11 cellular contexts compared by ENCODE assay signal in the genomic region with DNA sequence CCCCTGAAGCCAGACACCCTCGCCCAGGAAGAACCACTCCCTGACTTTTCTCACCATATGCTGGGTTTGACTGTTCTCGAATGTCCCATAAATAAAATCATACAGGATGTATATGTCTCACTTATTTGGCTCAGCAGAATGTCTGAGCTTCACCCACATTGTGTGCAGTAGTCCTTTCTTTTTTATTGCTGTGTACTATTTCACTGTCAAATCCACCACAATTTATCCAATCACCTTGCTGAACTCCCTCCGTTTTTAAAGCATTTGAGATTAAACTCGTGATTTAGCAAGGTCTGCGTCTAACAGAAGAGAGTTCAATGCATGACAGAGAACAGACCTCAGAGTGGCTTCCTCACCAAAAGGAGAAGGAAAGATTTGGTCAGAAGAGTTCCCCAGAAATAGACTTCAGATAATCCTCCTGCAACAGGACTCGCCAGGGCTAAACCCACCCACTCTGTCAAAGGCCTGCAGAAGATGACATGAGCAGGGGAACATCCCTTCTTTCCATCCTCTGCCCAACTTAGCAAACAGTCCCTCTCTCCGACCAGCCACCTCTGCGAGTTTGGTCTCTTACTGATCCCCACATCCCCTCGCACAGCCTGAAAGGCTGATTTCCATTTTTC. TPM values are rescaled to one million over a fixed set of nuclear protein-coding genes. Genes with fewer than 3 reads are reported as not detected.
A peak's percentile ranks its signal among the peaks of the same experiment; 100 is the strongest.
DNase-seq lines count a peak whose midpoint lies in the region; ATAC-seq and TF ChIP-seq lines count a peak whose summit lies in the region.
"Had no signal": no experiment of that assay in that cellular context is flagged by ENCODE, and none has a peak within 500 bp of the region (broad histone marks: within the 10 kb centered on the region; RNA-seq: fewer than 3 reads in every experiment).

No MANE protein-coding gene starts in this region.

- peaks cover 96% of the 10 kb centered on the region for H3K4me1 Mint-ChIP-seq in activated CD4-positive, alpha-beta T cell treated with anti-CD3 and anti-CD28 coated beads for 36 hours
- H3K4me1 Mint-ChIP-seq in activated naive CD8-positive, alpha-beta T cell treated with anti-CD3 and anti-CD28 coated beads, Interleukin-2, amount 10 ng/mL, durations not matched to agents 7 days and 5 days: peaks cover 80% of the 10 kb centered on the region
- H3K4me1 Mint-ChIP-seq in nephron progenitor cell: peaks cover 39% of the 10 kb centered on the region

- H3K27ac Mint-ChIP-seq in activated CD4-positive, alpha-beta T cell treated with anti-CD3 and anti-CD28 coated beads for 36 hours: peak overlapping the region; percentile 91
- peak overlapping the region; percentile 58 for H3K27ac Mint-ChIP-seq in activated naive CD8-positive, alpha-beta T cell treated with anti-CD3 and anti-CD28 coated beads, Interleukin-2, amount 10 ng/mL, durations not matched to agents 7 days and 5 days
- peak overlapping the region; percentile 34 for H3K27ac Mint-ChIP-seq in nephron progenitor cell

- peak; percentile 53 for DNase-seq in activated CD4-positive, alpha-beta T cell treated with anti-CD3 and anti-CD28 coated beads for 36 hours
- DNase-seq in activated CD4-positive, alpha-beta T cell treated with anti-CD3 and anti-CD28 coated beads, Interleukin-2, amount 50 U/mL, for 1 hour: no peak
- peak; percentile 76 for DNase-seq in NOMO-1 treated with DMSO at 0.1 percent for 48 hours (lab: John Stamatoyannopoulos, UW; ENCODE audit: unreplicated experiment)
- DNase-seq in activated naive CD8-positive, alpha-beta T cell treated with anti-CD3 and anti-CD28 coated beads, Interleukin-2, amount 10 ng/mL, durations not matched to agents 7 days and 5 days: no peak
- no peak for DNase-seq in nephron progenitor cell
- no peak for DNase-seq in RPMI8226
- DNase-seq in NCI-H2196 (lab: John Stamatoyannopoulos, UW; ENCODE audit: unreplicated experiment): no peak
- DNase-seq: 8988T, KG1, NCI-H69 had no signal

- peak overlapping the region; percentile 48 for H3K4me3 Mint-ChIP-seq in activated CD4-positive, alpha-beta T cell treated with anti-CD3 and anti-CD28 coated beads for 36 hours
- peak overlapping the region; percentile 7 for H3K4me3 Mint-ChIP-seq in activated naive CD8-positive, alpha-beta T cell treated with anti-CD3 and anti-CD28 coated beads, Interleukin-2, amount 10 ng/mL, durations not matched to agents 7 days and 5 days
- H3K4me3 Mint-ChIP-seq in nephron progenitor cell: no peak overlapping the region

- CTCF ChIA-PET in activated CD4-positive, alpha-beta T cell treated with anti-CD3 and anti-CD28 coated beads for 36 hours (lab: Charles Lee): interaction anchor here (0.6 to 1.5 kb wide), 2 partner anchors 69 to 149 kb away, joined by 4 to 7 read pairs; no protein-coding TSS in a partner anchor

- peaks cover 6% of the 10 kb centered on the region for H3K9me3 Mint-ChIP-seq in activated CD4-positive, alpha-beta T cell treated with anti-CD3 and anti-CD28 coated beads for 36 hours (ENCODE audit: low read depth)
- H3K9me3 Mint-ChIP-seq in activated naive CD8-positive, alpha-beta T cell treated with anti-CD3 and anti-CD28 coated beads, Interleukin-2, amount 10 ng/mL, durations not matched to agents 7 days and 5 days: peaks cover 4% of the 10 kb centered on the region
- H3K9me3 Mint-ChIP-seq in nephron progenitor cell: peaks cover 9% of the 10 kb centered on the region

- POLR2A ChIA-PET in activated CD4-positive, alpha-beta T cell treated with anti-CD3 and anti-CD28 coated beads for 36 hours (lab: Charles Lee): interaction anchor here (0.5 to 1.5 kb wide), 2 partner anchors 55 to 1487 kb away, joined by 3 to 4 read pairs; no protein-coding TSS in a partner anchor
- POLR2A ChIA-PET in activated naive CD8-positive, alpha-beta T cell treated with anti-CD3 and anti-CD28 coated beads, Interleukin-2, amount 10 ng/mL, durations not matched to agents 7 days and 5 days (lab: Charles Lee): interaction anchor here (0.5 to 2.0 kb wide), 3 partner anchors 8 to 21 kb away, joined by 3 to 4 read pairs (median 4); a partner anchor contains a TSS

- peaks cover 67% of the 10 kb centered on the region for H3K36me3 Mint-ChIP-seq in activated CD4-positive, alpha-beta T cell treated with anti-CD3 and anti-CD28 coated beads for 36 hours (ENCODE audit: low read depth)
- H3K36me3 Mint-ChIP-seq in activated naive CD8-positive, alpha-beta T cell treated with anti-CD3 and anti-CD28 coated beads, Interleukin-2, amount 10 ng/mL, durations not matched to agents 7 days and 5 days: peaks cover 43% of the 10 kb centered on the region
- H3K36me3 Mint-ChIP-seq in nephron progenitor cell (ENCODE audit: low read depth): no peaks in the 10 kb centered on the region

- ATAC-seq in activated CD4-positive, alpha-beta T cell treated with anti-CD3 and anti-CD28 coated beads for 36 hours: peak; percentile 6
- no peak for ATAC-seq in activated naive CD8-positive, alpha-beta T cell treated with anti-CD3 and anti-CD28 coated beads, Interleukin-2, amount 10 ng/mL, durations not matched to agents 7 days and 5 days (ENCODE audit: low read depth)
- no peak for ATAC-seq in GM19328 (IDR thresholded peaks at IDR 0.05; ENCODE audit: unreplicated experiment)

- no peak for TF ChIP-seq CTCF in nephron progenitor cell (IDR thresholded peaks at IDR 0.05)

- intact Hi-C loops in activated CD4-positive, alpha-beta T cell treated with anti-CD3 and anti-CD28 coated beads for 36 hours (cut with DNase I, micrococcal nuclease): loop anchor here in 1 of 2 experiments (10.0 kb wide), 1 partner anchor 740 kb away; a partner anchor contains a TSS

- no peaks in the 10 kb centered on the region for H3K27me3 Mint-ChIP-seq in activated CD4-positive, alpha-beta T cell treated with anti-CD3 and anti-CD28 coated beads for 36 hours
- H3K27me3 Mint-ChIP-seq in activated naive CD8-positive, alpha-beta T cell treated with anti-CD3 and anti-CD28 coated beads, Interleukin-2, amount 10 ng/mL, durations not matched to agents 7 days and 5 days: no peaks in the 10 kb centered on the region
- peaks cover 34% of the 10 kb centered on the region for H3K27me3 Mint-ChIP-seq in nephron progenitor cell (ENCODE audit: low read depth, poor library complexity)

RNA-seq across cellular contexts. Expression of a gene that starts 7.6 kb away (rescaled TPM):
- total RNA-seq in activated CD4-positive, alpha-beta T cell treated with anti-CD3 and anti-CD28 coated beads for 36 hours: 10 to 100 TPM; 38.5 to 49.8 TPM
- 10 to 100 TPM; 58.9 to 62.3 TPM for total RNA-seq in activated naive CD8-positive, alpha-beta T cell treated with anti-CD3 and anti-CD28 coated beads, Interleukin-2, amount 10 ng/mL, durations not matched to agents 7 days and 5 days

Comparison
In these comparisons a context has a peak if more than half of its experiments do, and no peak if none do; other contexts are left out.
1. DNase-seq: peak in activated CD4-positive, alpha-beta T cell treated with anti-CD3 and anti-CD28 coated beads for 36 hours (single experiment) and NOMO-1 treated with DMSO at 0.1 percent for 48 hours (single experiment); none in activated CD4-positive, alpha-beta T cell treated with anti-CD3 and anti-CD28 coated beads, Interleukin-2, amount 50 U/mL, for 1 hour (single experiment), activated naive CD8-positive, alpha-beta T cell treated with anti-CD3 and anti-CD28 coated beads, Interleukin-2, amount 10 ng/mL, durations not matched to agents 7 days and 5 days (single experiment), nephron progenitor cell (single experiment), RPMI8226 (single experiment) and NCI-H2196 (single experiment).
2. H3K27ac Mint-ChIP-seq: peak in every context shown above with its lines; median percentile 91 in activated CD4-positive, alpha-beta T cell treated with anti-CD3 and anti-CD28 coated beads for 36 hours; 58 in activated naive CD8-positive, alpha-beta T cell treated with anti-CD3 and anti-CD28 coated beads, Interleukin-2, amount 10 ng/mL, durations not matched to agents 7 days and 5 days; 34 in nephron progenitor cell.